Comparison of ENCODE assay signal across 8 cellular contexts in the genomic region with DNA sequence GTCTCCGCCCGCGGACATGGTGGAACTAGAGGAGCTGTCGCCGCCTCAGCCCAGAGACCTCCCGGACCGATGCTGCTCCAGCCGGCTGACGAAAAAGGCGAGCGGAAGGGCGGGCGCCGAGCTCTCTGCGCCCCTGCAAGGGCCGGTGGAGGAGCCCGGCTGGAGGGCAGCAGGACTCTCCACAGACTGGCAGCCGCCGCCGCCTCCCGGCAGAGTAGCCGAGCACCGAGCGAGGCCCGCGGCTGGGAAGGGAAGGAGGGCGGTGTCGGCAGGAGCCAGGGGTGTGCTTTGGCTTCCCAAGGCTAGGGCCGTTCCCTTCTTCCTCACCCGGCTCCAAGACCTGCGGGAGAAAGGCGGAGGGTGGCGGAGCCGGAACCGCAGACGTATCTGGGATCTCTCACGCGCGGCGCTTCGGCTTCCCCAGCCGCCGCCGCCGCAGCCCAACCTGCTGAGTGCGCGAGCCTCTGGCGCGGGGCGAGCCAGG. TPM values are rescaled to one million over a fixed set of nuclear protein-coding genes. Genes with fewer than 3 reads are reported as not detected.
A peak's percentile ranks its signal among the peaks of the same experiment; 100 is the strongest.
DNase-seq lines count a peak whose midpoint lies in the region; ATAC-seq, FAIRE-seq and TF ChIP-seq lines count a peak whose summit lies in the region.
"Not testable (repeated sequence)": the region's sequence is repeated elsewhere in the genome, so short reads cannot be mapped to it uniquely, and the experiment has no call there.

A gene (minus strand): TSS at position 466 of the 484 bp plus-strand sequence. CDS start 448 bp downstream, at position 18.

- H3K4me2 ChIP-seq in DND-41 (ENCODE audit: insufficient read depth, low read length) = peak within 1 kb of the TSS; percentile 61
- peak within 1 kb of the TSS; percentile 63 for H3K4me2 ChIP-seq in parathyroid adenoma (ENCODE audit: low read length)

- peaks cover 17% of the 10 kb centered on the region for H3K27me3 ChIP-seq in DND-41 (ENCODE audit: insufficient read depth, low read length, poor library complexity)
- H3K27me3 ChIP-seq in bronchial epithelial cell (ENCODE audit: control insufficient read depth, insufficient read depth, low read length); right lobe of liver; parathyroid adenoma (ENCODE audit: control insufficient read depth, insufficient read depth, low read length): not testable (repeated sequence)

- not testable (repeated sequence) for H3K4me1 Mint-ChIP-seq in activated CD4-positive, alpha-beta memory T cell treated with anti-CD3 and anti-CD28 coated beads, Interleukin-2, amount 10 ng/mL, durations not matched to agents 7 days and 5 days; type B pancreatic cell (ENCODE audit: unreplicated experiment)

- not testable (repeated sequence) for H3K36me3 Mint-ChIP-seq in activated CD4-positive, alpha-beta memory T cell treated with anti-CD3 and anti-CD28 coated beads, Interleukin-2, amount 10 ng/mL, durations not matched to agents 7 days and 5 days (ENCODE audit: low read depth); type B pancreatic cell

- not testable (repeated sequence) for H3K27ac Mint-ChIP-seq in activated CD4-positive, alpha-beta memory T cell treated with anti-CD3 and anti-CD28 coated beads, Interleukin-2, amount 10 ng/mL, durations not matched to agents 7 days and 5 days
- H3K27ac Mint-ChIP-seq in type B pancreatic cell = peak within 1 kb of the TSS; percentile 12

- not testable (repeated sequence) for TF ChIP-seq POLR2A in right lobe of liver (IDR thresholded peaks at IDR 0.05)

- H2AFZ ChIP-seq in DND-41 (ENCODE audit: low read depth, low read length) = not testable (repeated sequence)
- peak within 1 kb of the TSS; percentile 33 for H2AFZ ChIP-seq in parathyroid adenoma

- H3K9me3 ChIP-seq in DND-41 (ENCODE audit: insufficient read depth, low read length, severe bottlenecking); right lobe of liver; parathyroid adenoma (ENCODE audit: control insufficient read depth, low read length): not testable (repeated sequence)

- POLR2A ChIA-PET in activated CD4-positive, alpha-beta memory T cell treated with anti-CD3 and anti-CD28 coated beads, Interleukin-2, amount 10 ng/mL, durations not matched to agents 7 days and 5 days (lab: Charles Lee) = not testable (repeated sequence)

- not testable (repeated sequence) for H3K79me2 ChIP-seq in DND-41 (ENCODE audit: insufficient read depth, low read length); parathyroid adenoma

- ATAC-seq in DND-41 (ENCODE audit: insufficient read depth, low read depth) (peak; percentile 71), Right ventricle myocardium inferior (peak; percentile 69), right lobe of liver (peak; percentile 36 to 54 (median 52))

- H3K27ac ChIP-seq in DND-41 (ENCODE audit: low read length); right lobe of liver: not testable (repeated sequence)
- peak within 1 kb of the TSS; percentile 39 for H3K27ac ChIP-seq in parathyroid adenoma

- not testable (repeated sequence) for H3K9me3 Mint-ChIP-seq in activated CD4-positive, alpha-beta memory T cell treated with anti-CD3 and anti-CD28 coated beads, Interleukin-2, amount 10 ng/mL, durations not matched to agents 7 days and 5 days; type B pancreatic cell

- H3K4me1 ChIP-seq in DND-41 (ENCODE audit: insufficient read depth, low read length); right lobe of liver; parathyroid adenoma: not testable (repeated sequence)

- H3K27me3 Mint-ChIP-seq in activated CD4-positive, alpha-beta memory T cell treated with anti-CD3 and anti-CD28 coated beads, Interleukin-2, amount 10 ng/mL, durations not matched to agents 7 days and 5 days = peaks cover 44% of the 10 kb centered on the region
- H3K27me3 Mint-ChIP-seq in type B pancreatic cell = peaks cover 62% of the 10 kb centered on the region

- peak within 1 kb of the TSS in 1 of 2 experiments; percentile 34; a peak in 1 of 4 replicates for H3K4me3 ChIP-seq in DND-41 (ENCODE audit: low read depth in 1 of 2, low read length in 2 of 2)
- peak within 1 kb of the TSS; percentile 22 for H3K4me3 ChIP-seq in bronchial epithelial cell (ENCODE audit: low read depth, low read length)
- not testable (repeated sequence) for H3K4me3 ChIP-seq in right lobe of liver
- peak within 1 kb of the TSS; percentile 27 for H3K4me3 ChIP-seq in parathyroid adenoma (ENCODE audit: low read depth, low read length)

- 0% methylated on average over 2 of the region's 50 CpGs for WGBS in right lobe of liver (ENCODE audit: insufficient coverage, low coverage, low lambda C conversion rate, missing lambda C conversion rate)

- CTCF ChIA-PET in activated CD4-positive, alpha-beta memory T cell treated with anti-CD3 and anti-CD28 coated beads, Interleukin-2, amount 10 ng/mL, durations not matched to agents 7 days and 5 days (lab: Charles Lee) = not testable (repeated sequence)

- H3K36me3 ChIP-seq in DND-41 (ENCODE audit: insufficient read depth, low read length); bronchial epithelial cell (ENCODE audit: control insufficient read depth, insufficient read depth, low read length); right lobe of liver; parathyroid adenoma (ENCODE audit: control insufficient read depth, insufficient read depth, low read length): not testable (repeated sequence)

- H4K20me1 ChIP-seq in DND-41 (ENCODE audit: insufficient read depth, low read length) = not testable (repeated sequence)

- intact Hi-C loops in Right ventricle myocardium inferior (cut with DNase I); right lobe of liver (cut with DNase I): not testable (repeated sequence)

- not testable (repeated sequence) for TF ChIP-seq CTCF in DND-41 (IDR thresholded peaks at IDR 0.05; ENCODE audit: borderline replicate concordance, extremely low read depth, low read length, poor library complexity, severe bottlenecking); bronchial epithelial cell (IDR thresholded peaks at IDR 0.05; ENCODE audit: insufficient read depth, low read length, severe bottlenecking); right lobe of liver (IDR thresholded peaks at IDR 0.05); parathyroid adenoma (IDR thresholded peaks at IDR 0.05); type B pancreatic cell (conservative IDR thresholded peaks at IDR 0.05)

- not testable (repeated sequence) for H3K9ac ChIP-seq in DND-41 (ENCODE audit: low read depth, low read length); parathyroid adenoma

- peak within 1 kb of the TSS; percentile 12 for H3K4me3 Mint-ChIP-seq in activated CD4-positive, alpha-beta memory T cell treated with anti-CD3 and anti-CD28 coated beads, Interleukin-2, amount 10 ng/mL, durations not matched to agents 7 days and 5 days
- peak within 1 kb of the TSS; percentile 75 for H3K4me3 Mint-ChIP-seq in type B pancreatic cell

- DNase-seq in DND-41; activated CD4-positive, alpha-beta memory T cell treated with anti-CD3 and anti-CD28 coated beads, Interleukin-2, amount 10 ng/mL, durations not matched to agents 7 days and 5 days; bronchial epithelial cell (ENCODE audit: low read depth); Right ventricle myocardium inferior (ENCODE audit: missing footprints); right lobe of liver; type B pancreatic cell (ENCODE audit: extremely low spot score, unreplicated experiment): not testable (repeated sequence)
- peak; percentile 42 for DNase-seq in NCI-H2227 (lab: John Stamatoyannopoulos, UW; ENCODE audit: unreplicated experiment)

- FAIRE-seq in bronchial epithelial cell (lab: Jason Lieb, UNC) = not testable (repeated sequence)

RNA-seq across cellular contexts. Expression of the gene that starts here (rescaled TPM):
- total RNA-seq in activated CD4-positive, alpha-beta memory T cell treated with anti-CD3 and anti-CD28 coated beads, Interleukin-2, amount 10 ng/mL, durations not matched to agents 7 days and 5 days = under 1 TPM in 1 of 2 experiments, not detected in 1; 0.18 TPM
- total RNA-seq in bronchial epithelial cell (not detected in 2 replicates), Right ventricle myocardium inferior (not detected), right lobe of liver (under 1 TPM in 1 of 6 experiments, not detected in 5; 0.07 TPM), type B pancreatic cell (ENCODE audit: low replicate concordance) (0.56 and 0.64 TPM in 2 replicates)

Comparison
In these comparisons a context has a peak if more than half of its experiments do, and no peak if none do; other contexts are left out.
1. Peak in ATAC-seq in Right ventricle myocardium inferior; RNA of the gene not detected or under 1 TPM.
2. Peak in ATAC-seq in right lobe of liver; RNA of the gene not detected or under 1 TPM.